ENCODE assay signal across 12 cellular contexts in the genomic region with DNA sequence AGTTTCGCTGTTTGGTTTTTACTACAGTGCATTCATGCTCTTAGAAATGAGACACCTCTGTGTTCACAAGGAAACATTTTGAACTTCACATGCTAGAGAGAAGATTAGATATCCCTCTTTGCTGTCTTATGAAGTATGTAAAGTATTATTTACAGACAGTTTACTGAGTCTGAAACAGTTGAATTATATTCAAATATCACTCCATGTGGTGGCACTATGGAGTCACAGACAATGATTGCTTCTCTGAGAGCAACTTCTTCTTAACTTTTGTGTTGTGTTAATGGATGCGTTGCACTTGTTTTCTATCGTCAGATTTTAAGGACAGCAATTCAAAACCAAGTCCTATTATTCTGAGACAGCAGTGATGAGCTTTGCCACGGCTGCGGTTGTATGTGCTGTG.
DNase-seq lines count a peak whose midpoint lies in the region; ATAC-seq and TF ChIP-seq lines count a peak whose summit lies in the region.
"Had no signal": no experiment of that assay in that cellular context is flagged by ENCODE, and none has a peak within 500 bp of the region (broad histone marks: within the 10 kb centered on the region; RNA-seq: fewer than 3 reads in every experiment).

No MANE protein-coding gene starts in this region.

- H3K27ac ChIP-seq in lung (ENCODE audit: low read depth in 1 of 2, low read length in 1 of 2): no peak overlapping the region
- no peak overlapping the region for H3K27ac ChIP-seq in naive thymus-derived CD4-positive, alpha-beta T cell (ENCODE audit: low read depth, low read length)
- H3K27ac ChIP-seq: neutrophil had no signal

- H3K9me3 ChIP-seq in lung (ENCODE audit: control insufficient read depth in 2 of 2, insufficient read depth in 1 of 2, low read length in 1 of 2): no peaks in the 10 kb centered on the region
- H3K9me3 ChIP-seq in naive thymus-derived CD4-positive, alpha-beta T cell (ENCODE audit: control insufficient read depth in 2 of 3, low read length in 3 of 3): no peaks in the 10 kb centered on the region
- H3K9me3 ChIP-seq: neutrophil had no signal

- H3K27me3 ChIP-seq in lung (ENCODE audit: control insufficient read depth, insufficient read depth): no peaks in the 10 kb centered on the region
- H3K27me3 ChIP-seq in naive thymus-derived CD4-positive, alpha-beta T cell (ENCODE audit: control insufficient read depth in 2 of 2, insufficient read depth in 2 of 2, low read length in 2 of 2): no peaks in the 10 kb centered on the region

- CTCF ChIA-PET in naive thymus-derived CD4-positive, alpha-beta T cell (lab: Charles Lee): no interaction called here

- no peaks in the 10 kb centered on the region for H3K36me3 Mint-ChIP-seq in effector memory CD8-positive, alpha-beta T cell (ENCODE audit: insufficient read depth)
- no peaks in the 10 kb centered on the region for H3K36me3 Mint-ChIP-seq in naive thymus-derived CD4-positive, alpha-beta T cell
- H3K36me3 Mint-ChIP-seq: T-cell had no signal

- H3K4me3 ChIP-seq in lung: no peak overlapping the region
- H3K4me3 ChIP-seq in naive thymus-derived CD4-positive, alpha-beta T cell (ENCODE audit: low read length): no peak overlapping the region

- H3K27ac Mint-ChIP-seq in effector memory CD8-positive, alpha-beta T cell: no peak overlapping the region
- no peak overlapping the region for H3K27ac Mint-ChIP-seq in naive thymus-derived CD4-positive, alpha-beta T cell
- H3K27ac Mint-ChIP-seq: T-cell had no signal

- no peaks in the 10 kb centered on the region for H3K4me1 Mint-ChIP-seq in effector memory CD8-positive, alpha-beta T cell (ENCODE audit: low read depth in 2 of 2)
- no peaks in the 10 kb centered on the region for H3K4me1 Mint-ChIP-seq in naive thymus-derived CD4-positive, alpha-beta T cell
- H3K4me1 Mint-ChIP-seq: T-cell had no signal

- POLR2A ChIA-PET in naive thymus-derived CD4-positive, alpha-beta T cell (lab: Charles Lee): no interaction called here

- no peaks in the 10 kb centered on the region for H3K36me3 ChIP-seq in lung (ENCODE audit: control insufficient read depth in 2 of 2, insufficient read depth in 2 of 2, low read length in 2 of 2)
- no peaks in the 10 kb centered on the region for H3K36me3 ChIP-seq in naive thymus-derived CD4-positive, alpha-beta T cell (ENCODE audit: control insufficient read depth in 2 of 3, insufficient read depth in 3 of 3, low read length in 3 of 3)
- H3K36me3 ChIP-seq: neutrophil had no signal

- peak; percentile 7 for TF ChIP-seq CTCF in lung (IDR thresholded peaks at IDR 0.05; ENCODE audit: control extremely low read depth, extremely low read depth)

- H3K27me3 Mint-ChIP-seq in effector memory CD8-positive, alpha-beta T cell: peaks cover 0 to 9% of the 10 kb centered on the region in 2 donors
- H3K27me3 Mint-ChIP-seq in naive thymus-derived CD4-positive, alpha-beta T cell: peaks cover 0 to 8% (median 4%) of the 10 kb centered on the region in 5 donors

- intact Hi-C loops in naive thymus-derived CD4-positive, alpha-beta T cell (cut with micrococcal nuclease): no loop called here

- no peak overlapping the region for H3K4me3 Mint-ChIP-seq in effector memory CD8-positive, alpha-beta T cell
- no peak overlapping the region for H3K4me3 Mint-ChIP-seq in naive thymus-derived CD4-positive, alpha-beta T cell
- H3K4me3 Mint-ChIP-seq: T-cell had no signal

- ATAC-seq in lung (ENCODE audit: insufficient read depth, low FRiP score): no peak
- no peak for ATAC-seq in effector memory CD8-positive, alpha-beta T cell (replicated peaks)
- no peak for ATAC-seq in naive thymus-derived CD4-positive, alpha-beta T cell
- ATAC-seq in HG02840 (IDR thresholded peaks at IDR 0.05; ENCODE audit: low FRiP score, unreplicated experiment): no peak
- ATAC-seq: T-cell had no signal

- peaks cover 0 to 2% of the 10 kb centered on the region in 2 donors for H3K9me3 Mint-ChIP-seq in effector memory CD8-positive, alpha-beta T cell
- peaks cover 0 to 3% (median 0%) of the 10 kb centered on the region in 11 donors for H3K9me3 Mint-ChIP-seq in naive thymus-derived CD4-positive, alpha-beta T cell

- DNase-seq in DMS114 treated with DMSO at 0.1 percent for 48 hours (lab: John Stamatoyannopoulos, UW; ENCODE audit: unreplicated experiment) (peak; percentile 11), NAMALWA (ENCODE audit: low spot score) (peak; percentile 5), SW480 (ENCODE audit: low spot score) (peak; percentile 59), lung (ENCODE audit: low spot score) (no peak)
- no peak for DNase-seq in effector memory CD8-positive, alpha-beta T cell
- no peak for DNase-seq in naive thymus-derived CD4-positive, alpha-beta T cell
- DNase-seq: activated CD4-positive, alpha-beta T cell treated with anti-CD3 and anti-CD28 coated beads, Interleukin-2, amount 50 U/mL, for 48 hours; H7; NCI-H446; T-cell had no signal

- WGBS in lung, 2 donors: 48 to 67% methylated on average over 5 of the region's 5 CpGs

- peaks cover 0 to 2% of the 10 kb centered on the region in 2 donors for H3K4me1 ChIP-seq in lung (ENCODE audit: control insufficient read depth in 2 of 2, insufficient read depth in 2 of 2, low read length in 2 of 2)
- no peaks in the 10 kb centered on the region for H3K4me1 ChIP-seq in naive thymus-derived CD4-positive, alpha-beta T cell (ENCODE audit: control insufficient read depth in 2 of 2, insufficient read depth in 2 of 2, low read length in 2 of 2)

Comparison
In these comparisons a context has a peak if more than half of its experiments do, and no peak if none do; other contexts are left out.
1. DNase-seq: peak in DMS114 treated with DMSO at 0.1 percent for 48 hours (single experiment), NAMALWA (single experiment) and SW480 (single experiment); none in lung (single experiment), effector memory CD8-positive, alpha-beta T cell (0 of 3) and naive thymus-derived CD4-positive, alpha-beta T cell (0 of 9).